In the genomic region with DNA sequence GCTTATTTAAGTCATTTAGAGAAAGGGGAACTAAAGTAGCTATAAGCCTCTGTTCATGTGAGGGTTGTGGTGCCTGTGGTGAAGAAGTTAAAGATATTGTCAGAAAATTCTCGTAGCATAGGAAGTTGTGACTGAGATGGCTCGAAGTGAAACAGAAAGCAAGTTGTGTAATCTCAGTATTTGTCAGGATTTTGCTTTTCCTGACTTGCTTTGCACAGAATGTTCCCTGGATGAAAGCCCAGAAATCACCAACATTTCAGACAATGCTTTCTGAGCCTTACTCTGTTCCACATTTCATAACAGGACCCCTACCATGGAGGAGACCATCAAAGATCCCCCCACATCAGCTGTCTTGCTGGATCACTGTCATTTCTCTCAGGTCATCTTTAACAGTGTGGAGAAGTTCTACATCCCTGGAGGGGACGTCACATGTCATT, we compare ENCODE assay signal across 8 cellular contexts. TPM values are rescaled to one million over a fixed set of nuclear protein-coding genes. Genes with fewer than 3 reads are reported as not detected.
DNase-seq lines count a peak whose midpoint lies in the region; ATAC-seq lines count a peak whose summit lies in the region.

No MANE protein-coding gene starts in this region.

- peak overlapping the region; percentile 72 to 90 (median 84) for H3K4me3 Mint-ChIP-seq in immature natural killer cell
- peak overlapping the region; percentile 37 to 53 for H3K4me3 Mint-ChIP-seq in stimulated activated naive CD8-positive, alpha-beta T cell treated with anti-CD3 and anti-CD28 coated beads, Interleukin-15, amount 100 ng/mL, for 72 hours

- peak overlapping the region; percentile 15 for H3K4me2 ChIP-seq in Karpas-422 (ENCODE audit: low read depth, low read length, poor library complexity, severe bottlenecking)

- H3K9me2 ChIP-seq in Karpas-422 (replicated peaks; ENCODE audit: insufficient read depth, low read length), result no peaks in the 10 kb centered on the region

- H3K4me3 ChIP-seq in Karpas-422 (ENCODE audit: low read length), result no peak overlapping the region

- H3K4me1 Mint-ChIP-seq in immature natural killer cell, result peaks cover 56 to 58% of the 10 kb centered on the region in 2 donors
- H3K4me1 Mint-ChIP-seq in stimulated activated naive CD8-positive, alpha-beta T cell treated with anti-CD3 and anti-CD28 coated beads, Interleukin-15, amount 100 ng/mL, for 72 hours, result peaks cover 61% of the 10 kb centered on the region

- no peak overlapping the region for H2AFZ ChIP-seq in Karpas-422 (ENCODE audit: low read length)

- H3K27ac ChIP-seq in Karpas-422 (ENCODE audit: low read length), result no peak overlapping the region
- peak overlapping the region; percentile 94 for H3K27ac ChIP-seq in angular gyrus (ENCODE audit: low read depth, low read length)

- no peaks in the 10 kb centered on the region for H3K79me2 ChIP-seq in Karpas-422 (ENCODE audit: low read length)

- H3K36me3 ChIP-seq in Karpas-422 (ENCODE audit: insufficient read depth, low read length), result peaks cover 5% of the 10 kb centered on the region; the same call in 1 of the 2 replicates

- no peaks in the 10 kb centered on the region for H3K27me3 ChIP-seq in Karpas-422 (ENCODE audit: low read length)

- peak; percentile 79 for ATAC-seq in GM21526 (IDR thresholded peaks at IDR 0.05; ENCODE audit: low FRiP score, unreplicated experiment)
- ATAC-seq in stimulated activated naive CD8-positive, alpha-beta T cell treated with anti-CD3 and anti-CD28 coated beads, Interleukin-15, amount 100 ng/mL, for 72 hours, result peak; percentile 99

- peaks cover 11 to 15% (median 13%) of the 10 kb centered on the region in 3 donors for H3K36me3 Mint-ChIP-seq in immature natural killer cell

- H3K9ac ChIP-seq in Karpas-422 (ENCODE audit: low read length), result peak overlapping the region; percentile 34; the same call in 1 of the 2 replicates

- H3K9me3 Mint-ChIP-seq in immature natural killer cell, result no peaks in the 10 kb centered on the region
- no peaks in the 10 kb centered on the region for H3K9me3 Mint-ChIP-seq in stimulated activated naive CD8-positive, alpha-beta T cell treated with anti-CD3 and anti-CD28 coated beads, Interleukin-15, amount 100 ng/mL, for 72 hours

- H3K9me3 ChIP-seq in Karpas-422 (ENCODE audit: low read length), result no peaks in the 10 kb centered on the region

- DNase-seq in GM03348 (ENCODE audit: low spot score) (peak; percentile 67), Karpas-422 (no peak), immature natural killer cell (peak; percentile 68 to 72 (median 70)), NCI-H1092 (lab: John Stamatoyannopoulos, UW) (no peak), NCI-H1694 treated with DMSO at 0.1 percent for 48 hours (lab: John Stamatoyannopoulos, UW) (no peak)
- DNase-seq in stimulated activated naive CD8-positive, alpha-beta T cell treated with anti-CD3 and anti-CD28 coated beads, Interleukin-15, amount 100 ng/mL, for 72 hours, result peak in 1 of 2 donors; percentile 46

- H3K27me3 Mint-ChIP-seq in immature natural killer cell (ENCODE audit: low read depth in 3 of 3), result peaks cover 10 to 14% (median 13%) of the 10 kb centered on the region in 3 donors
- no peaks in the 10 kb centered on the region for H3K27me3 Mint-ChIP-seq in stimulated activated naive CD8-positive, alpha-beta T cell treated with anti-CD3 and anti-CD28 coated beads, Interleukin-15, amount 100 ng/mL, for 72 hours

- H4K20me1 ChIP-seq in Karpas-422 (ENCODE audit: insufficient read depth, low read depth, low read length), result no peaks in the 10 kb centered on the region

- H3K27ac Mint-ChIP-seq in immature natural killer cell, result peak overlapping the region; percentile 89 to 97 (median 95)
- H3K27ac Mint-ChIP-seq in stimulated activated naive CD8-positive, alpha-beta T cell treated with anti-CD3 and anti-CD28 coated beads, Interleukin-15, amount 100 ng/mL, for 72 hours, result peak overlapping the region; percentile 25 to 50

- H3K4me1 ChIP-seq in Karpas-422 (ENCODE audit: low read length), result peaks cover 13% of the 10 kb centered on the region

RNA-seq across cellular contexts. Expression of a gene that starts 10.6 kb away (rescaled TPM):
- 21.8 and 29.7 TPM in 2 replicates for total RNA-seq in Karpas-422 (2014; rRNA removed; shearing (Covaris generic); ENCODE audit: low replicate concordance)
- 100 to 1,000 TPM; 164 to 267 (median 199) TPM for polyA plus RNA-seq in immature natural killer cell

RNA-seq across cellular contexts. Expression of a gene that starts 24.4 kb away (rescaled TPM):
- not detected in 2 replicates for total RNA-seq in Karpas-422 (2014; rRNA removed; shearing (Covaris generic); ENCODE audit: low replicate concordance)
- not detected for polyA plus RNA-seq in immature natural killer cell

RNA-seq across cellular contexts. Expression of a gene that starts 51.2 kb away (rescaled TPM):
- 120 and 167 TPM in 2 replicates for total RNA-seq in Karpas-422 (2014; rRNA removed; shearing (Covaris generic); ENCODE audit: low replicate concordance)
- polyA plus RNA-seq in immature natural killer cell, result 100 to 1,000 TPM; 136 to 179 (median 160) TPM

Comparison
In these comparisons a context has a peak if more than half of its experiments do, and no peak if none do; other contexts are left out.
1. DNase-seq: peak in GM03348 (single experiment) and immature natural killer cell (3 of 3); none in Karpas-422 (single experiment), NCI-H1092 (single experiment) and NCI-H1694 treated with DMSO at 0.1 percent for 48 hours (single experiment).